Comparison of ENCODE assay signal across 21 cellular contexts in genomic region chr17:56292628-56293027, GRCh38.
DNase-seq lines count a peak whose midpoint lies in the region; ATAC-seq, FAIRE-seq and TF ChIP-seq lines count a peak whose summit lies in the region.
"Had no signal": no experiment of that assay in that cellular context is flagged by ENCODE, and none has a peak within 500 bp of the region (broad histone marks: within the 10 kb centered on the region; RNA-seq: fewer than 3 reads in every experiment).

No MANE protein-coding gene starts in this region.

- no peak overlapping the region for H3K4me2 ChIP-seq in Loucy (ENCODE audit: low read depth, low read length, poor library complexity, severe bottlenecking)
- H3K4me2 ChIP-seq in astrocyte (ENCODE audit: low read length), result peak overlapping the region; percentile 39
- H3K4me2 ChIP-seq in skeletal muscle satellite cell (ENCODE audit: low read length), result peak overlapping the region; percentile 69

- no peaks in the 10 kb centered on the region for H3K36me3 ChIP-seq in Loucy (ENCODE audit: insufficient read depth, low read length)
- no peaks in the 10 kb centered on the region for H3K36me3 ChIP-seq in astrocyte (ENCODE audit: insufficient read depth, low read length)
- H3K36me3 ChIP-seq in skeletal muscle satellite cell (ENCODE audit: insufficient read depth, low read length), result no peaks in the 10 kb centered on the region
- H3K36me3 ChIP-seq: gastroesophageal sphincter, lower lobe of right lung, thyroid gland had no signal

- TF ChIP-seq CTCF in Loucy (conservative IDR thresholded peaks at IDR 0.05; ENCODE audit: low read length), result no peak
- TF ChIP-seq CTCF in astrocyte (IDR thresholded peaks at IDR 0.05; ENCODE audit: insufficient read depth, low read depth, low read length), result no peak

- no peaks in the 10 kb centered on the region for H3K27me3 Mint-ChIP-seq in astrocyte (ENCODE audit: low read depth, unreplicated experiment)
- H3K27me3 Mint-ChIP-seq: IgD-negative memory B cell had no signal

- H3K4me1 ChIP-seq in Loucy (ENCODE audit: insufficient read depth, low read length, poor library complexity, severe bottlenecking), result peaks cover 87% of the 10 kb centered on the region
- peaks cover 8% of the 10 kb centered on the region for H3K4me1 ChIP-seq in astrocyte (ENCODE audit: insufficient read depth, low read length)
- H3K4me1 ChIP-seq in skeletal muscle satellite cell (ENCODE audit: control insufficient read depth, insufficient read depth, low read length), result peaks cover 48% of the 10 kb centered on the region
- H3K4me1 ChIP-seq: gastroesophageal sphincter had no signal

- DNase-seq in activated naive CD4-positive, alpha-beta T cell treated with anti-CD3 and anti-CD28 coated beads, Interleukin-2, amount 50 U/mL, for 72 hours (ENCODE audit: low spot score in 2 of 2), result peak in 1 of 2 donors; percentile 9
- no peak for DNase-seq in activated naive CD4-positive, alpha-beta T cell treated with Interleukin-2 at 50 U/mL for 16 hours
- peak; percentile 9 for DNase-seq in astrocyte (ENCODE audit: low read depth)
- DNase-seq in T1000 (lab: John Stamatoyannopoulos, UW), result no peak
- no peak for DNase-seq in HK-2 (ENCODE audit: unreplicated experiment)
- no peak for DNase-seq in activated CD4-positive, CD25-positive, alpha-beta regulatory T cell treated with anti-CD3 and anti-CD28 coated beads, Interleukin-2, amount 50 U/mL, for 72 hours
- DNase-seq: activated gamma-delta T cell treated with Interleukin-2 at 50 U/mL for 16 hours; anterior cingulate cortex; dorsolateral prefrontal cortex; islet precursor cell; lower lobe of right lung; NCI-H1694 treated with DMSO at 0.1 percent for 48 hours; NCI-H526; stimulated activated naive CD4-positive, alpha-beta T cell; thyroid gland had no signal

- H3K4me3 Mint-ChIP-seq in astrocyte (ENCODE audit: unreplicated experiment), result no peak overlapping the region
- H3K4me3 Mint-ChIP-seq: IgD-negative memory B cell, neural crest cell had no signal

- ATAC-seq in activated naive CD4-positive, alpha-beta T cell treated with anti-CD3 and anti-CD28 coated beads, Interleukin-2, amount 50 U/mL, for 72 hours, result peak; percentile 44 to 83
- ATAC-seq: gastroesophageal sphincter, lower lobe of right lung had no signal

- H3K9ac ChIP-seq in Loucy (ENCODE audit: low read depth, low read length, poor library complexity, severe bottlenecking), result no peak overlapping the region
- no peak overlapping the region for H3K9ac ChIP-seq in astrocyte (ENCODE audit: low read length)
- peak overlapping the region; percentile 23 for H3K9ac ChIP-seq in skeletal muscle satellite cell (ENCODE audit: low read depth, low read length)

- H3F3A ChIP-seq in Loucy (ENCODE audit: low read depth), result peaks cover 9% of the 10 kb centered on the region

- H3K79me2 ChIP-seq in Loucy (ENCODE audit: insufficient read depth, low read length), result no peaks in the 10 kb centered on the region
- no peaks in the 10 kb centered on the region for H3K79me2 ChIP-seq in astrocyte (ENCODE audit: insufficient read depth, low read length)

- H4K20me1 ChIP-seq in Loucy (ENCODE audit: insufficient read depth, low read length, poor library complexity, severe bottlenecking) (no peaks in the 10 kb centered on the region), astrocyte (ENCODE audit: insufficient read depth, low read length) (no peaks in the 10 kb centered on the region)

- H3K27me3 ChIP-seq in Loucy (ENCODE audit: insufficient read depth, low read length, poor library complexity, severe bottlenecking) (no peaks in the 10 kb centered on the region), astrocyte (ENCODE audit: insufficient read depth, low read length) (no peaks in the 10 kb centered on the region), skeletal muscle satellite cell (ENCODE audit: control insufficient read depth, insufficient read depth, low read length) (no peaks in the 10 kb centered on the region)
- H3K27me3 ChIP-seq: dorsolateral prefrontal cortex, gastroesophageal sphincter, thyroid gland had no signal

- H2AFZ ChIP-seq in Loucy (ENCODE audit: low read length), result peak overlapping the region; percentile 24; the same call in 1 of the 2 replicates
- H2AFZ ChIP-seq in astrocyte (ENCODE audit: low read depth, low read length), result no peak overlapping the region

- no peaks in the 10 kb centered on the region for H3K9me2 ChIP-seq in Loucy (replicated peaks; ENCODE audit: low read depth, low read length)

- peaks cover 6% of the 10 kb centered on the region for H3K4me1 Mint-ChIP-seq in astrocyte (ENCODE audit: low read depth, unreplicated experiment)

- no peak overlapping the region for H3K27ac Mint-ChIP-seq in activated naive CD4-positive, alpha-beta T cell treated with anti-CD3 and anti-CD28 coated beads, Interleukin-2, amount 50 U/mL, for 72 hours
- H3K27ac Mint-ChIP-seq in astrocyte (ENCODE audit: unreplicated experiment), result no peak overlapping the region
- H3K27ac Mint-ChIP-seq: IgD-negative memory B cell, progenitor cell of endocrine pancreas had no signal

- H3K9me3 Mint-ChIP-seq in activated naive CD4-positive, alpha-beta T cell treated with anti-CD3 and anti-CD28 coated beads, Interleukin-2, amount 50 U/mL, for 72 hours, result peaks cover 0 to 5% of the 10 kb centered on the region in 2 donors
- no peaks in the 10 kb centered on the region for H3K9me3 Mint-ChIP-seq in astrocyte (ENCODE audit: unreplicated experiment)
- H3K9me3 Mint-ChIP-seq: neural crest cell had no signal

- H3K9me3 ChIP-seq in Loucy (ENCODE audit: insufficient read depth, low read depth, low read length) (no peaks in the 10 kb centered on the region), astrocyte (ENCODE audit: insufficient read depth, low read depth, low read length) (no peaks in the 10 kb centered on the region), skeletal muscle satellite cell (replicated peaks; ENCODE audit: low read length) (no peaks in the 10 kb centered on the region)
- H3K9me3 ChIP-seq: gastroesophageal sphincter, lower lobe of right lung, thyroid gland had no signal

- H3K27ac ChIP-seq in astrocyte (ENCODE audit: low read depth, low read length), result no peak overlapping the region
- H3K27ac ChIP-seq: dorsolateral prefrontal cortex, gastroesophageal sphincter, lower lobe of right lung, thyroid gland had no signal

- no peak for FAIRE-seq in astrocyte (lab: Jason Lieb, UNC)

- no peaks in the 10 kb centered on the region for H3K36me3 Mint-ChIP-seq in activated naive CD4-positive, alpha-beta T cell treated with anti-CD3 and anti-CD28 coated beads, Interleukin-2, amount 50 U/mL, for 72 hours
- H3K36me3 Mint-ChIP-seq in astrocyte (ENCODE audit: low read depth, unreplicated experiment), result no peaks in the 10 kb centered on the region
- H3K36me3 Mint-ChIP-seq: IgD-negative memory B cell had no signal

- no peak overlapping the region for H3K4me3 ChIP-seq in Loucy (ENCODE audit: low read length, poor library complexity, severe bottlenecking)
- no peak overlapping the region for H3K4me3 ChIP-seq in astrocyte (ENCODE audit: insufficient read depth, low read depth, low read length)
- H3K4me3 ChIP-seq in skeletal muscle satellite cell (ENCODE audit: low read length), result peak overlapping the region; percentile 18
- H3K4me3 ChIP-seq: dorsolateral prefrontal cortex, gastroesophageal sphincter, lower lobe of right lung, thyroid gland had no signal
